14 cellular contexts compared by ENCODE assay signal in genomic region chr5:112636751-112637150, GRCh38.
"Had no signal": no experiment of that assay in that cellular context is flagged by ENCODE, and none has a peak within 500 bp of the region (broad histone marks: within the 10 kb centered on the region; RNA-seq: fewer than 3 reads in every experiment).

No MANE protein-coding gene starts in this region.

- H3K9me3 ChIP-seq: mucosa of descending colon had no signal

- FAIRE-seq: bronchial epithelial cell, small intestine had no signal

- H3K36me3 Mint-ChIP-seq: activated naive CD8-positive, alpha-beta T cell treated with anti-CD3 and anti-CD28 coated beads, Interleukin-2, amount 10 ng/mL, durations not matched to agents 7 days and 5 days had no signal

- H3K27ac ChIP-seq: coronary artery had no signal

- H3K27ac Mint-ChIP-seq: activated CD8-positive, alpha-beta T cell treated with anti-CD3 and anti-CD28 coated beads, Interleukin-2, amount 10 ng/mL, durations not matched to agents 7 days and 5 days; activated naive CD8-positive, alpha-beta T cell treated with anti-CD3 and anti-CD28 coated beads, Interleukin-2, amount 10 ng/mL, durations not matched to agents 7 days and 5 days; naive thymus-derived CD8-positive, alpha-beta T cell had no signal

- H3K4me3 ChIP-seq: coronary artery, mucosa of descending colon, right atrium auricular region, tibial nerve had no signal

- H3K4me1 Mint-ChIP-seq: activated naive CD8-positive, alpha-beta T cell treated with anti-CD3 and anti-CD28 coated beads, Interleukin-2, amount 10 ng/mL, durations not matched to agents 7 days and 5 days; naive thymus-derived CD8-positive, alpha-beta T cell had no signal

- DNase-seq: activated CD4-positive, alpha-beta T cell treated with anti-CD3 and anti-CD28 coated beads for 48 hours; activated CD8-positive, alpha-beta memory T cell treated with anti-CD3 and anti-CD28 coated beads, Interleukin-2, amount 50 U/mL, for 48 hours; activated CD8-positive, alpha-beta T cell treated with anti-CD3 and anti-CD28 coated beads, Interleukin-2, amount 10 ng/mL, durations not matched to agents 7 days and 5 days; activated naive CD8-positive, alpha-beta T cell treated with anti-CD3 and anti-CD28 coated beads, Interleukin-2, amount 10 ng/mL, durations not matched to agents 7 days and 5 days; aorta; effector CD8-positive, alpha-beta T cell; left colon; mucosa of descending colon; naive thymus-derived CD8-positive, alpha-beta T cell had no signal

- H3K36me3 ChIP-seq: right atrium auricular region, tibial nerve had no signal

- H3K4me3 Mint-ChIP-seq: activated CD8-positive, alpha-beta T cell treated with anti-CD3 and anti-CD28 coated beads, Interleukin-2, amount 10 ng/mL, durations not matched to agents 7 days and 5 days; activated naive CD8-positive, alpha-beta T cell treated with anti-CD3 and anti-CD28 coated beads, Interleukin-2, amount 10 ng/mL, durations not matched to agents 7 days and 5 days; naive thymus-derived CD8-positive, alpha-beta T cell had no signal

- ATAC-seq: activated CD8-positive, alpha-beta T cell treated with anti-CD3 and anti-CD28 coated beads, Interleukin-2, amount 10 ng/mL, durations not matched to agents 7 days and 5 days; naive thymus-derived CD8-positive, alpha-beta T cell had no signal

- H3K27me3 ChIP-seq: right atrium auricular region, tibial nerve had no signal
